Comparison of ENCODE assay signal across 8 cellular contexts in the genomic region with DNA sequence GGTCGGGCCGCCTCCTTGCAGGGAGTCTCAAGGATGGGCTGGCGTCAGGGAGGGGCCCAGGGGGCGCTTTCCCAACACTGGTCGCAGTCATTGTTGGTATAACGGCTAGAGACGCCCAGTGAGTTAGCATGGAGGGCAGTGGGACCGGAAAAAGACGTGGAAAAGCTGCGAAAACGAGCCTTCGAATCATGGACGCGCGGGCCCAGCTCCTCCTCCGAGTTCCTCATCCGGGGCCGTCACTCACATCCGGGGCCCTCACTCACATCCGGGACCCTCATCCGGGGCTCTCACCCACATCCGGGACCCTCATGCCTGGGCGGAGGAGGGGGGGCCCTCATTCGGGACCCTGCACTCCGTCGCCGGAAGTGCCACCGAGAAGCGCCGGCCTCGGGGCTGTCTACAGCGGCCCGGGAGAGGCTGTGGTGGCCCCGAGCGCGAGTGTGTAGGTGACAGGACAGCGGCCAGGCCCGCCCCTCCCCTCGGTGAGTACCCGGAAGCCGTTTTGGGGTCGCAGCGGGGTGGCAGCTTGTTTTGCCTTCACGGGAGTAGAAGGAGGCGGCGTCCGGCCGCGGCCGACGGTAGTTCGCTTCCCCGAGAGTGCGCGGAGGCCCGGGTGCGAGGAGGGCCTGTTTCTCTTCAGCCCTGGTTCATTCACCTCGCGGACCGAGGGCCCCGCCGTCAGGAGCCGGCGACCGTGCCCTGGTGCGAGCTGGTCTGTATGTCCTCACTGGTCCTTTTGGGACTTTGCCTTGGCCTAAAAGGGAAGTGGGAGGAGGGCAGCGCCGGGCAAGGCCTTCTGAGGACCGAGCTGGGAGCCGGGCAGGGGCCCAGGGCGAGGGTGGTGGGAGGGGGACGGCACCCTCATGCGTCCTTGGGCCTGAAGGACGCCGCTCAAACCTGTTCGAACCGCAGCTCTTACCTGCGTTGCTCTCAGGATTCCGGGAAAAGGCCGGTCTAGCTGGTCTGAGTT. TPM values are rescaled to one million over a fixed set of nuclear protein-coding genes. Genes with fewer than 3 reads are reported as not detected.
DNase-seq lines count a peak whose midpoint lies in the region; ATAC-seq and TF ChIP-seq lines count a peak whose summit lies in the region.

A gene with protein sequence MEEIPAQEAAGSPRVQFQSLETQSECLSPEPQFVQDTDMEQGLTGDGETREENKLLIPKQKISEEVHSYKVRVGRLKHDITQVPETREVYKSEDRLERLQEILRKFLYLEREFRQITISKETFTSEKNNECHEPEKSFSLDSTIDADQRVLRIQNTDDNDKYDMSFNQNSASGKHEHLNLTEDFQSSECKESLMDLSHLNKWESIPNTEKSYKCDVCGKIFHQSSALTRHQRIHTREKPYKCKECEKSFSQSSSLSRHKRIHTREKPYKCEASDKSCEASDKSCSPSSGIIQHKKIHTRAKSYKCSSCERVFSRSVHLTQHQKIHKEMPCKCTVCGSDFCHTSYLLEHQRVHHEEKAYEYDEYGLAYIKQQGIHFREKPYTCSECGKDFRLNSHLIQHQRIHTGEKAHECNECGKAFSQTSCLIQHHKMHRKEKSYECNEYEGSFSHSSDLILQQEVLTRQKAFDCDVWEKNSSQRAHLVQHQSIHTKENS (plus strand): TSS at position 337 of the 970 bp plus-strand sequence. CDS start 1,918 bp downstream, outside the sequence.

- ATAC-seq in HG02623 (IDR thresholded peaks at IDR 0.05; ENCODE audit: unreplicated experiment) (peak; percentile 74), heart right ventricle (peak; percentile 97 to 99 (median 97))

- H3K27ac ChIP-seq in adrenal gland (peak within 1 kb of the TSS; percentile 88 to 99 (median 97)), heart right ventricle (peak within 1 kb of the TSS; percentile 77 to 99 (median 98))

- intact Hi-C loops in adrenal gland (cut with DNase I): no loop called here
- intact Hi-C loops in heart right ventricle (cut with DNase I): loop anchor here in 8 of 10 donors (1.0 to 10.0 kb wide), 5 partner anchors 22 to 59 kb away; partner anchors contain the start of genes ZKSCAN5 (in 7 of the 8), ZNF394 (in 6 of the 8) and ZSCAN25 (in 1 of the 8)
- intact Hi-C loops in posterior cingulate gyrus (cut with DNase I): loop anchor here (5.0 kb wide), 1 partner anchor 59 kb away; the partner anchor contains the start of gene ZSCAN25

- peaks cover 29 to 47% of the 10 kb centered on the region in 2 donors for H3K4me1 ChIP-seq in adrenal gland (replicated peaks in 1 of 2)
- H3K4me1 ChIP-seq in heart right ventricle: peaks cover 4 to 57% (median 34%) of the 10 kb centered on the region in 9 donors

- peak within 1 kb of the TSS; percentile 96 for H3K27ac Mint-ChIP-seq in type B pancreatic cell

- no peaks in the 10 kb centered on the region for H3K9me3 Mint-ChIP-seq in type B pancreatic cell

- DNase-seq in NCI-H1417 treated with DMSO at 0.1 percent for 48 hours (lab: John Stamatoyannopoulos, UW): peak; percentile 66
- DNase-seq in T follicular helper cell (ENCODE audit: low read depth): peak; percentile 85
- DNase-seq in adrenal gland: peak; percentile 92 to 97 (median 95)
- peak; percentile 91 to 94 for DNase-seq in heart right ventricle
- peak; percentile 86 to 98 (median 90) for DNase-seq in posterior cingulate gyrus
- peak; percentile 95 for DNase-seq in type B pancreatic cell (ENCODE audit: extremely low spot score, unreplicated experiment)

- H3K4me3 Mint-ChIP-seq in type B pancreatic cell: peak within 1 kb of the TSS; percentile 96

- peak within 1 kb of the TSS; percentile 82 to 99 (median 89) for H3K4me3 ChIP-seq in adrenal gland
- H3K4me3 ChIP-seq in heart right ventricle: peak within 1 kb of the TSS; percentile 70 to 99 (median 86)

- WGBS in adrenal gland, 4 donors: 0 to 1% (median 0%) methylated on average over 13 to 80 of the region's 80 CpGs
- WGBS in heart right ventricle, 2 donors: 0% methylated on average over 78 to 80 of the region's 80 CpGs

- H3K36me3 ChIP-seq in adrenal gland (replicated peaks in 1 of 2) (peaks cover 0 to 41% of the 10 kb centered on the region in 2 donors), heart right ventricle (peaks cover 0 to 64% (median 32%) of the 10 kb centered on the region in 9 donors)

- H3K9me3 ChIP-seq in adrenal gland (replicated peaks in 1 of 3) (no peaks in the 10 kb centered on the region), heart right ventricle (no peaks in the 10 kb centered on the region)

- H3K36me3 Mint-ChIP-seq in type B pancreatic cell: peaks cover 29% of the 10 kb centered on the region

- no peak for TF ChIP-seq CTCF in adrenal gland (IDR thresholded peaks at IDR 0.05)
- TF ChIP-seq CTCF in heart right ventricle (IDR thresholded peaks at IDR 0.05): peak in 1 of 9 donors; percentile 21
- TF ChIP-seq CTCF in type B pancreatic cell (conservative IDR thresholded peaks at IDR 0.05): no peak

- TF ChIP-seq POLR2A in GM10847 (IDR thresholded peaks at IDR 0.05; ENCODE audit: extremely low read depth, insufficient read length) (peak; percentile 79), adrenal gland (IDR thresholded peaks at IDR 0.05) (peak; percentile 83 to 90)

- H3K27me3 ChIP-seq in adrenal gland: no peaks in the 10 kb centered on the region
- no peaks in the 10 kb centered on the region for H3K27me3 ChIP-seq in heart right ventricle

- no peaks in the 10 kb centered on the region for H3K27me3 Mint-ChIP-seq in type B pancreatic cell

- peaks cover 20% of the 10 kb centered on the region for H3K4me1 Mint-ChIP-seq in type B pancreatic cell (ENCODE audit: unreplicated experiment)

RNA-seq across cellular contexts. Expression of the gene that starts here (rescaled TPM):
- total RNA-seq in adrenal gland (100 to 1,000 TPM in 2 of 8 donors, 10 to 100 TPM in 6; 44.9 to 132 (median 68.9) TPM), heart right ventricle (10 to 100 TPM; 27.2 to 37.6 (median 30.8) TPM), type B pancreatic cell (ENCODE audit: low replicate concordance) (69.2 and 89.1 TPM in 2 replicates)
- polyA plus RNA-seq in adrenal gland (10 to 100 TPM; 37.6 to 56.9 (median 49.3) TPM), heart right ventricle (10 to 100 TPM; 22.0 to 54.1 TPM)

Comparison
In these comparisons a context has a peak if more than half of its experiments do, and no peak if none do; other contexts are left out.
1. Peak in every context shown above with its lines: DNase-seq, ATAC-seq, H3K4me3 ChIP-seq and H3K27ac ChIP-seq.
2. intact Hi-C loops: an anchor here in heart right ventricle (1.0 to 10.0 kb wide) and posterior cingulate gyrus (5.0 kb wide); none called in adrenal gland.